ENCODE assay signal across 1 cellular context in the genomic region with DNA sequence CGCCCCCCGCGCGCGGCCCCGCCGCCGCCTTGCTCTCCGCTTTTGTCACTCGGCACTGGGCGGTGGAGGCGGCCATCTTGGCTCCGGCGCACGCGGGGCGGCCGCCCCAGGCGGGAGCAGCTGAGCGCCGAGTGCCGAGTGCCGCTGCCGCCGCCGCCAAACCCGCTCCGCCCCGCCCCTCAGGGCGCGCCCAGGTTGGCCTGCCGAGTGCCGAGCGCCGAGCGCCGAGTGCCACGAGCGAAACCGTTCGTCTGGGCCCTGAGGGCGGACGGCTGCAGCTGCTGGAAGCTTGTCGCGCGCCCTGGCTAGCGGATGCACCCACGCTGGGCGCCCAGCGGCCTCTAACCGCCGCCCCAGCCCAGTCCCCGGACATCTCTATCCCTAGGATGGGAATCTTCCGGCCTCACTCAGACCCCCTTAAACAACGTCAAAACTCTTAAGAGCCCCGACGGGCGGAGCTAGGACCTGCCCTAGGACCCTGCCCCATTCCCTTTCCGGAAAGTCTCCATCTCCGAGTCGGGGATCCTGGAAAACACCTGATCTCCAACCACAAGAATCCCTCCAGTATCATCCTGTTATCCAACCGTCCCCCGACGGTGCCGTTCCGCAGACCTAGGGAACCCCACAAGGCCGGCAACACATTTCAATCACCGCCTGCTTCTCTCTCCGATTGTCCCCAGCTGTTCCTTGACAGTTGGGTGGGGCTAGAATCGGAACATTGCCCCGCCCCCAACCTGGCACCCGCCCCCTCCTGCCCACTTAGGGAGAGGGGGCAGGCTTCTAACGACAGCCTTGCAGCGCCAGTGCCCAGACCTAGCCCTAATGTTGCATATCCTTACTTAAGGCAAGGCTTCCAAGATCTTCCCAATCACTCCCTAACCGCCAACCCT.
TF ChIP-seq lines count a peak whose summit lies in the region.

No MANE protein-coding gene starts in this region.

TF ChIP-seq in Ishikawa, 13 proteins besides CTCF, POLR2A, EP300 and RAD21:
- TF ChIP-seq, protein P1, sequence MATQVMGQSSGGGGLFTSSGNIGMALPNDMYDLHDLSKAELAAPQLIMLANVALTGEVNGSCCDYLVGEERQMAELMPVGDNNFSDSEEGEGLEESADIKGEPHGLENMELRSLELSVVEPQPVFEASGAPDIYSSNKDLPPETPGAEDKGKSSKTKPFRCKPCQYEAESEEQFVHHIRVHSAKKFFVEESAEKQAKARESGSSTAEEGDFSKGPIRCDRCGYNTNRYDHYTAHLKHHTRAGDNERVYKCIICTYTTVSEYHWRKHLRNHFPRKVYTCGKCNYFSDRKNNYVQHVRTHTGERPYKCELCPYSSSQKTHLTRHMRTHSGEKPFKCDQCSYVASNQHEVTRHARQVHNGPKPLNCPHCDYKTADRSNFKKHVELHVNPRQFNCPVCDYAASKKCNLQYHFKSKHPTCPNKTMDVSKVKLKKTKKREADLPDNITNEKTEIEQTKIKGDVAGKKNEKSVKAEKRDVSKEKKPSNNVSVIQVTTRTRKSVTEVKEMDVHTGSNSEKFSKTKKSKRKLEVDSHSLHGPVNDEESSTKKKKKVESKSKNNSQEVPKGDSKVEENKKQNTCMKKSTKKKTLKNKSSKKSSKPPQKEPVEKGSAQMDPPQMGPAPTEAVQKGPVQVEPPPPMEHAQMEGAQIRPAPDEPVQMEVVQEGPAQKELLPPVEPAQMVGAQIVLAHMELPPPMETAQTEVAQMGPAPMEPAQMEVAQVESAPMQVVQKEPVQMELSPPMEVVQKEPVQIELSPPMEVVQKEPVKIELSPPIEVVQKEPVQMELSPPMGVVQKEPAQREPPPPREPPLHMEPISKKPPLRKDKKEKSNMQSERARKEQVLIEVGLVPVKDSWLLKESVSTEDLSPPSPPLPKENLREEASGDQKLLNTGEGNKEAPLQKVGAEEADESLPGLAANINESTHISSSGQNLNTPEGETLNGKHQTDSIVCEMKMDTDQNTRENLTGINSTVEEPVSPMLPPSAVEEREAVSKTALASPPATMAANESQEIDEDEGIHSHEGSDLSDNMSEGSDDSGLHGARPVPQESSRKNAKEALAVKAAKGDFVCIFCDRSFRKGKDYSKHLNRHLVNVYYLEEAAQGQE (IDR thresholded peaks at IDR 0.05; ENCODE audit: low read depth) = no peak
- TF ChIP-seq, protein P2, sequence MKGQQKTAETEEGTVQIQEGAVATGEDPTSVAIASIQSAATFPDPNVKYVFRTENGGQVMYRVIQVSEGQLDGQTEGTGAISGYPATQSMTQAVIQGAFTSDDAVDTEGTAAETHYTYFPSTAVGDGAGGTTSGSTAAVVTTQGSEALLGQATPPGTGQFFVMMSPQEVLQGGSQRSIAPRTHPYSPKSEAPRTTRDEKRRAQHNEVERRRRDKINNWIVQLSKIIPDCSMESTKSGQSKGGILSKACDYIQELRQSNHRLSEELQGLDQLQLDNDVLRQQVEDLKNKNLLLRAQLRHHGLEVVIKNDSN (IDR thresholded peaks at IDR 0.05) = peak; percentile 73
- TF ChIP-seq EGR1 (IDR thresholded peaks at IDR 0.05) (0 out of 2 replicates have a peak, but pooled peaks have one; percentile 10), TAF1 (IDR thresholded peaks at IDR 0.05; ENCODE audit: low read depth) (peak; percentile 65; the same call in 1 of the 2 replicates), YY1 (IDR thresholded peaks at IDR 0.05; ENCODE audit: low read depth) (peak; percentile 94), ZBTB7A (IDR thresholded peaks at IDR 0.05; ENCODE audit: low read depth) (no peak; the same call in 1 of the 2 replicates), TEAD4 (IDR thresholded peaks at IDR 0.05) (no peak), FOXM1 (IDR thresholded peaks at IDR 0.05; ENCODE audit: borderline replicate concordance, low read depth) (no peak), TCF12 (IDR thresholded peaks at IDR 0.05; ENCODE audit: low read depth) (peak; percentile 35; the same call in 1 of the 2 replicates), CEBPB (IDR thresholded peaks at IDR 0.05) (no peak)
- TF ChIP-seq, protein P3, sequence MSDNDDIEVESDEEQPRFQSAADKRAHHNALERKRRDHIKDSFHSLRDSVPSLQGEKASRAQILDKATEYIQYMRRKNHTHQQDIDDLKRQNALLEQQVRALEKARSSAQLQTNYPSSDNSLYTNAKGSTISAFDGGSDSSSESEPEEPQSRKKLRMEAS (IDR thresholded peaks at IDR 0.05) = peak; percentile 65; the same call in 1 of the 2 replicates
